In the genomic region with DNA sequence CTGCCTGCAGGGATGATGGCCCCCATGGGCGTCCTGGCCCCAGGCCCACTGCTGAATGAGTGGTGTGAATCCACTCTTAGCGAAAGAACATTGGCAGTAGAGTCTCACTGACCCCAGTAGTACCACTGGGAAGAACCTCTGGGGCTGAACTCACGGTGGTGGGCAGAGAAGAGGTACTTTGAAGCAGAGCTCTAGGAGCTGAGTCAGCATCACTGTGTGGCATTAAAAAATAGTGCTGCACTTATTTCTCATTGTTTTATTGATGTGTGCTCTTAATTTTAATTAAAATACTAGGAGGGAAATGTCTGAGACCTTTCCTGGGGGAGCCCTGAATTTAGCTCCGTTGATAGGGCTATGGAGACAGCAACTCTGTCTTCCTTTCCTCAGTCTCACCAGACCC, we compare ENCODE assay signal across 27 cellular contexts.
"Had no signal": no experiment of that assay in that cellular context is flagged by ENCODE, and none has a peak within 500 bp of the region (broad histone marks: within the 10 kb centered on the region; RNA-seq: fewer than 3 reads in every experiment).

No MANE protein-coding gene starts in this region.

- H3K36me3 ChIP-seq: esophagus squamous epithelium, gastrocnemius medialis, heart right ventricle, left lung, lower lobe of right lung had no signal

- FAIRE-seq: colon, endometrium, islet of Langerhans, keratinocyte had no signal

- H3K9me3 ChIP-seq: esophagus squamous epithelium, gastrocnemius medialis had no signal

- H3K27ac ChIP-seq: coronary artery, dorsolateral prefrontal cortex, epithelial cell of prostate, esophagus squamous epithelium, gastrocnemius medialis, heart right ventricle, left lung, lower lobe of right lung had no signal

- DNase-seq: dermis blood vessel endothelial cell; dorsolateral prefrontal cortex; effector CD4-positive, alpha-beta T cell; effector memory CD8-positive, alpha-beta T cell; endodermal cell; erythroblast; esophagus squamous epithelium; foreskin fibroblast; foreskin melanocyte; gastrocnemius medialis; glutamatergic neuron; head of caudate nucleus; heart right ventricle; hippocampal formation; left cardiac atrium; left lung; left ventricle myocardium superior; lower lobe of right lung; mesendoderm; midbrain had no signal

- ATAC-seq: effector memory CD8-positive, alpha-beta T cell; esophagus mucosa; gastrocnemius medialis; heart right ventricle; left cardiac atrium; left lung; left ventricle myocardium superior; lower lobe of right lung had no signal

- H3K4me3 ChIP-seq: coronary artery, dorsolateral prefrontal cortex, esophagus squamous epithelium, gastrocnemius medialis, heart right ventricle, left lung, lower lobe of right lung had no signal

- H3K4me1 ChIP-seq: esophagus squamous epithelium, gastrocnemius medialis, lower lobe of right lung had no signal

- H3K27ac Mint-ChIP-seq: effector memory CD8-positive, alpha-beta T cell; endodermal cell had no signal

- H3K4me3 Mint-ChIP-seq: effector memory CD8-positive, alpha-beta T cell; endodermal cell had no signal

- H3K27me3 ChIP-seq: gastrocnemius medialis, heart right ventricle, left lung had no signal
